ENCODE assay signal across 13 cellular contexts in the genomic region with DNA sequence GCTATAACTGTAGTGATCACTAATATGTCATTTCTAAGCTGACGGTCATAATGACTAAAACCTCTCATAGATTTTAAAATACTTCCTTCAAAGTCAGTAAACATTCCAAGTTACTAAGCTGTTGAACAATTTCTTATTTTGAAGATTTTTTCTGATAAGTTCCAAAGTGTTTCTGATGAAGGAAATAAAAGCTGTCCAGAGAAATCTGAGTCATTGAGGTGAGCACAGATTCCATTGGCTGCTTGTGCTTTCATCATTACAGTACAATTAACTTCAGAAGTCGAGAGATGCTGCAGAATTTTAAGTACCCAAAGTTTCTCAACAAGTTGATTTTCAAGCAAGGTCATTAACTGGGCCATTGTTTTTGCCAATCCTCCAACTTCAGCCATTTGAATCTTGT. TPM values are rescaled to one million over a fixed set of nuclear protein-coding genes. Genes with fewer than 3 reads are reported as not detected.
DNase-seq lines count a peak whose midpoint lies in the region; ATAC-seq and TF ChIP-seq lines count a peak whose summit lies in the region.
"Had no signal": no experiment of that assay in that cellular context is flagged by ENCODE, and none has a peak within 500 bp of the region (broad histone marks: within the 10 kb centered on the region; RNA-seq: fewer than 3 reads in every experiment).

No MANE protein-coding gene starts in this region.

- in situ Hi-C loops in mammary epithelial cell (cut with MboI; ENCODE audit: low sequenced_read_pairs in 2 of 2): no loop called here

- H3K4me3 Mint-ChIP-seq in T-cell: peak overlapping the region; percentile 34 to 76 (median 72)
- peak overlapping the region; percentile 59 to 76 for H3K4me3 Mint-ChIP-seq in stimulated activated naive CD8-positive, alpha-beta T cell treated with anti-CD3 and anti-CD28 coated beads, Interleukin-15, amount 100 ng/mL, for 72 hours
- H3K4me3 Mint-ChIP-seq in nephron progenitor cell: no peak overlapping the region

- no peak overlapping the region for H2AFZ ChIP-seq in mammary epithelial cell (ENCODE audit: low read depth, low read length)

- H3K27me3 Mint-ChIP-seq in T-cell: no peaks in the 10 kb centered on the region
- no peaks in the 10 kb centered on the region for H3K27me3 Mint-ChIP-seq in stimulated activated naive CD8-positive, alpha-beta T cell treated with anti-CD3 and anti-CD28 coated beads, Interleukin-15, amount 100 ng/mL, for 72 hours
- peaks cover 4% of the 10 kb centered on the region for H3K27me3 Mint-ChIP-seq in nephron progenitor cell (ENCODE audit: low read depth, poor library complexity)

- no peak for TF ChIP-seq POLR2A in breast epithelium (IDR thresholded peaks at IDR 0.05)

- H3K36me3 ChIP-seq in mammary epithelial cell (ENCODE audit: insufficient read depth, low read length): no peaks in the 10 kb centered on the region
- no peaks in the 10 kb centered on the region for H3K36me3 ChIP-seq in breast epithelium

- no peak overlapping the region for H3K9ac ChIP-seq in mammary epithelial cell (ENCODE audit: insufficient read depth, low read length)

- ATAC-seq in T-cell (replicated peaks in 1 of 4): no peak
- ATAC-seq in stimulated activated naive CD8-positive, alpha-beta T cell treated with anti-CD3 and anti-CD28 coated beads, Interleukin-15, amount 100 ng/mL, for 72 hours: no peak
- no peak for ATAC-seq in GM21423 (IDR thresholded peaks at IDR 0.05; ENCODE audit: unreplicated experiment)
- ATAC-seq in GM18519 (IDR thresholded peaks at IDR 0.05; ENCODE audit: low FRiP score, unreplicated experiment): no peak

- no peaks in the 10 kb centered on the region for H3K9me3 Mint-ChIP-seq in T-cell
- H3K9me3 Mint-ChIP-seq in stimulated activated naive CD8-positive, alpha-beta T cell treated with anti-CD3 and anti-CD28 coated beads, Interleukin-15, amount 100 ng/mL, for 72 hours: no peaks in the 10 kb centered on the region
- H3K9me3 Mint-ChIP-seq in nephron progenitor cell: no peaks in the 10 kb centered on the region

- BruUV-seq in mammary epithelial cell (replicated peaks; lab: Mats Ljungman, UMichigan): no TSS peak

- H3K36me3 Mint-ChIP-seq in T-cell (peaks cover 35% of the 10 kb centered on the region), nephron progenitor cell (ENCODE audit: low read depth) (no peaks in the 10 kb centered on the region)

- 32% methylated on average over 2 of the region's 2 CpGs for WGBS in mammary epithelial cell (ENCODE audit: low coverage, missing lambda C conversion rate)

- CTCF ChIA-PET in mammary epithelial cell (lab: Charles Lee; ENCODE audit: low non-redundant PET): no interaction called here
- CTCF ChIA-PET in T-cell (lab: Charles Lee): interaction anchor here in 1 of 2 donors (0.7 to 1.4 kb wide), 3 partner anchors 14 to 335 kb away, joined by 3 read pairs; no protein-coding TSS in a partner anchor

- POLR2A ChIA-PET in T-cell (lab: Charles Lee): interaction anchor here in 1 of 2 donors (0.6 to 1.0 kb wide), 3 partner anchors 16 to 466 kb away, joined by 3 to 5 read pairs (median 4); no protein-coding TSS in a partner anchor

- H3K27ac Mint-ChIP-seq in T-cell: peak overlapping the region; percentile 96 to 97
- H3K27ac Mint-ChIP-seq in stimulated activated naive CD8-positive, alpha-beta T cell treated with anti-CD3 and anti-CD28 coated beads, Interleukin-15, amount 100 ng/mL, for 72 hours: peak overlapping the region; percentile 7 to 99
- H3K27ac Mint-ChIP-seq in nephron progenitor cell: no peak overlapping the region

- no peak overlapping the region for H3K27ac ChIP-seq in mammary epithelial cell (ENCODE audit: insufficient read depth, low read depth, low read length)
- peak overlapping the region in 1 of 2 donors; percentile 62 for H3K27ac ChIP-seq in breast epithelium

- H3K27me3 ChIP-seq in mammary epithelial cell (ENCODE audit: insufficient read depth, low read length): no peaks in the 10 kb centered on the region
- H3K27me3 ChIP-seq in breast epithelium: no peaks in the 10 kb centered on the region

- no peak overlapping the region for H3K4me3 ChIP-seq in mammary epithelial cell (replicated peaks in 1 of 3; ENCODE audit: insufficient read depth in 1 of 3, low read depth in 2 of 3, low read length in 3 of 3)
- H3K4me3 ChIP-seq in breast epithelium: no peak overlapping the region
- H3K4me3 ChIP-seq in fibroblast of mammary gland (ENCODE audit: control insufficient read depth, low read depth, low read length): no peak overlapping the region
- H3K4me3 ChIP-seq: smooth muscle cell had no signal

- no peaks in the 10 kb centered on the region for H3K79me2 ChIP-seq in mammary epithelial cell (ENCODE audit: insufficient read depth, low read length)

- H3K9me3 ChIP-seq in mammary epithelial cell (replicated peaks; ENCODE audit: insufficient read depth, low read length): no peaks in the 10 kb centered on the region
- no peaks in the 10 kb centered on the region for H3K9me3 ChIP-seq in breast epithelium

- dilution Hi-C loops in mammary epithelial cell (cut with HindIII; ENCODE audit: low sequenced_read_pairs): no loop called here

- no peak overlapping the region for H3K4me2 ChIP-seq in mammary epithelial cell (ENCODE audit: insufficient read depth, low read depth, low read length)
- H3K4me2 ChIP-seq: smooth muscle cell had no signal

- H3K4me1 ChIP-seq in mammary epithelial cell (ENCODE audit: insufficient read depth, low read length): peaks cover 7% of the 10 kb centered on the region
- no peaks in the 10 kb centered on the region for H3K4me1 ChIP-seq in breast epithelium

- intact Hi-C loops in mammary epithelial cell (cut with micrococcal nuclease) (no loop called here), breast epithelium (cut with DNase I; ENCODE audit: low total_unique reads) (no loop called here)

- no peak for TF ChIP-seq CTCF in mammary epithelial cell (conservative IDR thresholded peaks at IDR 0.05 in 1 of 2, IDR thresholded peaks at IDR 0.05 in 1 of 2; ENCODE audit: extremely low read depth in 1 of 2, insufficient read depth in 1 of 2, low read depth in 1 of 2, low read length in 2 of 2)
- no peak for TF ChIP-seq CTCF in breast epithelium (IDR thresholded peaks at IDR 0.05)
- TF ChIP-seq CTCF in fibroblast of mammary gland (conservative IDR thresholded peaks at IDR 0.05; ENCODE audit: control insufficient read depth, insufficient read depth, low read depth, low read length): no peak
- TF ChIP-seq CTCF in nephron progenitor cell (IDR thresholded peaks at IDR 0.05): no peak

- peak; percentile 68 for DNase-seq in mammary epithelial cell
- no peak for DNase-seq in breast epithelium (ENCODE audit: low spot score in 2 of 2)
- DNase-seq in T-cell: no peak
- DNase-seq in fibroblast of mammary gland (ENCODE audit: low read depth): peak; percentile 52
- no peak for DNase-seq in stimulated activated naive CD8-positive, alpha-beta T cell treated with anti-CD3 and anti-CD28 coated beads, Interleukin-15, amount 100 ng/mL, for 72 hours
- DNase-seq in nephron progenitor cell: no peak
- DNase-seq: activated CD8-positive, alpha-beta memory T cell treated with anti-CD3 and anti-CD28 coated beads for 24 hours; C1 segment of cervical spinal cord; SHP77 treated with DMSO at 0.1 percent for 48 hours; stimulated activated CD8-positive, alpha-beta memory T cell treated with anti-CD3 and anti-CD28 coated beads, Interleukin-4, amount 100 ng/mL, for 48 hours had no signal

- no peaks in the 10 kb centered on the region for H4K20me1 ChIP-seq in mammary epithelial cell (ENCODE audit: insufficient read depth, low read length)

- H3K4me1 Mint-ChIP-seq in T-cell (peaks cover 85 to 91% (median 89%) of the 10 kb centered on the region in 3 donors), nephron progenitor cell (no peaks in the 10 kb centered on the region)
- H3K4me1 Mint-ChIP-seq in stimulated activated naive CD8-positive, alpha-beta T cell treated with anti-CD3 and anti-CD28 coated beads, Interleukin-15, amount 100 ng/mL, for 72 hours: peaks cover 91% of the 10 kb centered on the region

RNA-seq across cellular contexts. Expression of gene NLRC5, which starts 23.9 kb away (rescaled TPM):
- total RNA-seq in mammary epithelial cell (10 to 100 TPM in 1 of 2 donors, 1 to 10 TPM in 1; 2.7 to 10.2 TPM), breast epithelium (10 to 100 TPM; 18.4 to 34.4 (median 24.1) TPM), T-cell (100 to 1,000 TPM; 390 to 711 (median 496) TPM)
- 2.8 TPM for polyA plus RNA-seq in mammary epithelial cell
- polyA minus RNA-seq in mammary epithelial cell: 12.4 TPM

RNA-seq across cellular contexts. Expression of gene CETP, which starts 51.5 kb away (rescaled TPM):
- total RNA-seq in mammary epithelial cell: not detected
- not detected for polyA plus RNA-seq in mammary epithelial cell
- not detected for polyA minus RNA-seq in mammary epithelial cell
- total RNA-seq in breast epithelium: under 1 TPM; 0.44 to 0.80 (median 0.66) TPM
- under 1 TPM in 3 of 5 donors, not detected in 2; 0.18 to 0.25 (median 0.19) TPM for total RNA-seq in T-cell
- total RNA-seq: smooth muscle cell had no signal
- polyA plus RNA-seq: smooth muscle cell had no signal

Comparison
In these comparisons a context has a peak if more than half of its experiments do, and no peak if none do; other contexts are left out.
1. DNase-seq: peak in mammary epithelial cell (single experiment) and fibroblast of mammary gland (single experiment); none in breast epithelium (0 of 2), T-cell (0 of 34), stimulated activated naive CD8-positive, alpha-beta T cell treated with anti-CD3 and anti-CD28 coated beads, Interleukin-15, amount 100 ng/mL, for 72 hours (0 of 2) and nephron progenitor cell (single experiment).
2. RNA of gene NLRC5, which starts 23.9 kb away (total RNA-seq): 390 to 711 TPM in T-cell; 18.4 to 34.4 TPM in breast epithelium and 2.7 to 10.2 TPM in mammary epithelial cell; every median in the first group is over 10 times any median in the second.